Comparison of ENCODE assay signal across 12 cellular contexts in the genomic region with DNA sequence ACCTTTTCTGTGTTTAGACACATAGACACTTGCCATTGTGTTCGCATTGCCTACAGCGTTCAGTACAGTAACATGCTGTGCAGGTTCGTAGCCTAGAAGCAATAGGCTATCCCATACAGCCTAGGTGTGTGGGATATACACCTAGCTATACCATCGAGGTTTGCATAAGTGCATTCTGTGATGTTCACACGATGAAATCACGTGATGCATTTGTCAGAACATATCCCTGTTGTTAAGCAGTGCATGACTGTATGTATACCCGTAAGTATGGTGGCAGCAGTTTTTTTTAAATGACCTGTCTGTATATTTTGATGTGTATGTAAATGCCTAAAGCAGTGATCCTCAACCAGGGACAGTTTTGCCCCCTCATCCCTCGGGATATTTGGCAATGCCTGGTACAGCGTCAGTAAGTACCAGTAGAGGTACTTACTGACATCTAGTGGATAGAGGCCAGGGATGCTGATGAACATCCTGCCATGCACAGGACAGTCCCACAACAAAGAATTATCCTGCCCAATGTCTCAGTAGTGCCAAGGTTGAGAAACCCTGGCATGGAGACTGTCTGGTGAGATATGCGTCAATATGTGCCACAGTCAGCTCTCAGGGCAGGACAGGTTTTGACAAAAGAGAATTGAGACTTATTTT.
DNase-seq lines count a peak whose midpoint lies in the region; ATAC-seq, FAIRE-seq and TF ChIP-seq lines count a peak whose summit lies in the region.
"Had no signal": no experiment of that assay in that cellular context is flagged by ENCODE, and none has a peak within 500 bp of the region (broad histone marks: within the 10 kb centered on the region; RNA-seq: fewer than 3 reads in every experiment).

No MANE protein-coding gene starts in this region.

- no peak overlapping the region for H3K27ac Mint-ChIP-seq in neural progenitor cell
- H3K27ac Mint-ChIP-seq: mesothelial cell of epicardium had no signal

- H3K4me3 Mint-ChIP-seq in neural progenitor cell: no peak overlapping the region
- H3K4me3 Mint-ChIP-seq: mesothelial cell of epicardium had no signal

- H3K4me3 ChIP-seq in bronchial epithelial cell (ENCODE audit: low read depth, low read length) (no peak overlapping the region), neural progenitor cell (no peak overlapping the region), left lung (no peak overlapping the region)
- H3K4me3 ChIP-seq: ascending aorta, SK-N-MC, smooth muscle cell had no signal

- H3K27me3 Mint-ChIP-seq in neural progenitor cell (ENCODE audit: insufficient read depth, low read depth): no peaks in the 10 kb centered on the region

- H3K27me3 ChIP-seq in bronchial epithelial cell (ENCODE audit: control insufficient read depth, insufficient read depth, low read length): no peaks in the 10 kb centered on the region
- no peaks in the 10 kb centered on the region for H3K27me3 ChIP-seq in neural progenitor cell
- no peaks in the 10 kb centered on the region for H3K27me3 ChIP-seq in left lung
- H3K27me3 ChIP-seq: ascending aorta had no signal

- DNase-seq in NCI-H446 treated with DMSO at 0.1 percent for 48 hours (lab: John Stamatoyannopoulos, UW) (peak; percentile 20), bronchial epithelial cell (ENCODE audit: low read depth) (peak; percentile 12), neural progenitor cell (ENCODE audit: low spot score) (peak; percentile 22), CD1c-positive myeloid dendritic cell (ENCODE audit: extremely low spot score) (no peak), left lung (no peak)
- DNase-seq: NCI-H1092 treated with DMSO at 0.1 percent for 48 hours had no signal

- H3K36me3 Mint-ChIP-seq in neural progenitor cell: peaks cover 4% of the 10 kb centered on the region

- H3K4me1 Mint-ChIP-seq in neural progenitor cell: no peaks in the 10 kb centered on the region
- H3K4me1 Mint-ChIP-seq: mesothelial cell of epicardium had no signal

- no peaks in the 10 kb centered on the region for H3K36me3 ChIP-seq in bronchial epithelial cell (ENCODE audit: control insufficient read depth, insufficient read depth, low read length)
- no peaks in the 10 kb centered on the region for H3K36me3 ChIP-seq in neural progenitor cell
- no peaks in the 10 kb centered on the region for H3K36me3 ChIP-seq in left lung

- H3K27ac ChIP-seq in neural progenitor cell (no peak overlapping the region), left lung (no peak overlapping the region)
- H3K27ac ChIP-seq: ascending aorta, SK-N-MC had no signal

- peaks cover 11% of the 10 kb centered on the region for H4K20me1 ChIP-seq in neural progenitor cell (ENCODE audit: low read depth)

- H3F3A ChIP-seq in neural progenitor cell (ENCODE audit: low read depth): peaks cover 12% of the 10 kb centered on the region

- H3K4me1 ChIP-seq in neural progenitor cell (no peaks in the 10 kb centered on the region), left lung (no peaks in the 10 kb centered on the region)

- no peaks in the 10 kb centered on the region for H3K79me2 ChIP-seq in neural progenitor cell (ENCODE audit: low read depth)

- H2AFZ ChIP-seq in neural progenitor cell (replicated peaks): no peak overlapping the region

- peak; percentile 85 for FAIRE-seq in bronchial epithelial cell (lab: Jason Lieb, UNC)

- no peak overlapping the region for H3K9ac ChIP-seq in neural progenitor cell

- H3K9me3 Mint-ChIP-seq in neural progenitor cell: no peaks in the 10 kb centered on the region
- H3K9me3 Mint-ChIP-seq: mesothelial cell of epicardium had no signal

- intact Hi-C loops in left lung (cut with DNase I): no loop called here

- no peak for ATAC-seq in left lung
- no peak for ATAC-seq in HG03520 (IDR thresholded peaks at IDR 0.05; ENCODE audit: unreplicated experiment)

- no peak overlapping the region for H3K4me2 ChIP-seq in neural progenitor cell
- H3K4me2 ChIP-seq: smooth muscle cell had no signal

- TF ChIP-seq CTCF in GM12874 (IDR thresholded peaks at IDR 0.05; ENCODE audit: insufficient read depth, low read depth, low read length) (0 out of 2 replicates have a peak, but pooled peaks have one; percentile 9), bronchial epithelial cell (IDR thresholded peaks at IDR 0.05; ENCODE audit: insufficient read depth, low read length, severe bottlenecking) (peak; percentile 13), neural progenitor cell (IDR thresholded peaks at IDR 0.05) (peak; percentile 31), left lung (IDR thresholded peaks at IDR 0.05) (no peak)

- H3K9me3 ChIP-seq in neural progenitor cell (ENCODE audit: low read depth) (no peaks in the 10 kb centered on the region), left lung (no peaks in the 10 kb centered on the region)
- H3K9me3 ChIP-seq: ascending aorta had no signal

Comparison
In these comparisons a context has a peak if more than half of its experiments do, and no peak if none do; other contexts are left out.
1. CTCF ChIP-seq: peak in GM12874 (single experiment), bronchial epithelial cell (single experiment) and neural progenitor cell (single experiment); none in left lung (0 of 2).
2. DNase-seq: peak in NCI-H446 treated with DMSO at 0.1 percent for 48 hours (single experiment), bronchial epithelial cell (single experiment) and neural progenitor cell (single experiment); none in CD1c-positive myeloid dendritic cell (single experiment) and left lung (0 of 2).